Comparison of ENCODE assay signal across 1 cellular context in genomic region chr12:7189398-7190267, GRCh38.
A peak's percentile ranks its signal among the peaks of the same experiment; 100 is the strongest.
TF ChIP-seq lines count a peak whose summit lies in the region.

TSS of gene PEX5 (plus strand) at chr12:7189686. CDS start at chr12:7190378, 692 bp downstream.

TF ChIP-seq in HepG2, 621 proteins besides CTCF, POLR2A, EP300 and RAD21 (continued from another document and continues in another):
- TF ChIP-seq KDM6A (CRISPR knock-in tag; IDR thresholded peaks at IDR 0.05; ENCODE audit: low read depth) = no peak
- TF ChIP-seq NFE2L2 (IDR thresholded peaks at IDR 0.05; ENCODE audit: low read length) = no peak
- TF ChIP-seq ZNF570 (CRISPR knock-in tag; IDR thresholded peaks at IDR 0.05; ENCODE audit: borderline replicate concordance) = no peak
- no peak for TF ChIP-seq CENPX (CRISPR knock-in tag; IDR thresholded peaks at IDR 0.05)
- no peak for TF ChIP-seq REPIN1 (CRISPR knock-in tag; IDR thresholded peaks at IDR 0.05; ENCODE audit: borderline replicate concordance, low read depth)
- no peak for TF ChIP-seq ZSCAN22 (CRISPR knock-in tag; IDR thresholded peaks at IDR 0.05)
- TF ChIP-seq NBN (conservative IDR thresholded peaks at IDR 0.05) = no peak
- no peak for TF ChIP-seq ZNF362 (CRISPR knock-in tag; IDR thresholded peaks at IDR 0.05; ENCODE audit: borderline replicate concordance)
- no peak for TF ChIP-seq ZNF432 (CRISPR knock-in tag; IDR thresholded peaks at IDR 0.05; ENCODE audit: borderline replicate concordance)
- 0 out of 2 replicates have a peak, but pooled peaks have one; percentile 38 for TF ChIP-seq ZNF772 (CRISPR knock-in tag; IDR thresholded peaks at IDR 0.05)
- no peak for TF ChIP-seq ESRRA (CRISPR knock-in tag; IDR thresholded peaks at IDR 0.05; ENCODE audit: low read depth)
- TF ChIP-seq NFRKB (IDR thresholded peaks at IDR 0.05) = no peak
- TF ChIP-seq SMARCC2 (IDR thresholded peaks at IDR 0.05) = no peak
- TF ChIP-seq ETS1 (CRISPR knock-in tag; IDR thresholded peaks at IDR 0.05) = no peak
- no peak for TF ChIP-seq ZBTB34 (CRISPR knock-in tag; IDR thresholded peaks at IDR 0.05)
- TF ChIP-seq ZNF75D (CRISPR knock-in tag; IDR thresholded peaks at IDR 0.05; ENCODE audit: borderline replicate concordance) = no peak
- 0 out of 2 replicates have a peak, but pooled peaks have one; percentile 26 for TF ChIP-seq ZNF646 (CRISPR knock-in tag; IDR thresholded peaks at IDR 0.05)
- TF ChIP-seq KLF9 (CRISPR knock-in tag; IDR thresholded peaks at IDR 0.05; ENCODE audit: low read depth) = no peak
- no peak for TF ChIP-seq ZNF615 (CRISPR knock-in tag; IDR thresholded peaks at IDR 0.05; ENCODE audit: borderline replicate concordance)
- TF ChIP-seq E2F5 (CRISPR knock-in tag; conservative IDR thresholded peaks at IDR 0.05) = no peak
- TF ChIP-seq ATF7-NPFF (CRISPR knock-in tag; IDR thresholded peaks at IDR 0.05; ENCODE audit: low read depth) = no peak
- no peak for TF ChIP-seq SKIL (CRISPR knock-in tag; IDR thresholded peaks at IDR 0.05; ENCODE audit: borderline replicate concordance)
- no peak; the same call in 1 of the 2 replicates for TF ChIP-seq ZNF205 (CRISPR knock-in tag; IDR thresholded peaks at IDR 0.05)
- no peak for TF ChIP-seq NKX3-1 (CRISPR knock-in tag; IDR thresholded peaks at IDR 0.05)
- TF ChIP-seq ARID5B (CRISPR knock-in tag; IDR thresholded peaks at IDR 0.05) = no peak
- TF ChIP-seq SRSF9 (IDR thresholded peaks at IDR 0.05; ENCODE audit: borderline replicate concordance, insufficient read depth, low read depth, low read length, poor library complexity, severe bottlenecking) = no peak
- no peak for TF ChIP-seq TBX3 (IDR thresholded peaks at IDR 0.05; ENCODE audit: borderline replicate concordance)
- TF ChIP-seq JUNB (CRISPR knock-in tag; IDR thresholded peaks at IDR 0.05; ENCODE audit: borderline replicate concordance) = no peak
- 0 out of 2 replicates have a peak, but pooled peaks have one; percentile 9 for TF ChIP-seq MXD3 (CRISPR knock-in tag; IDR thresholded peaks at IDR 0.05)
- no peak for TF ChIP-seq TP53 (CRISPR knock-in tag; conservative IDR thresholded peaks at IDR 0.05)
- no peak for TF ChIP-seq ZKSCAN1 (IDR thresholded peaks at IDR 0.05; ENCODE audit: low read length)
- peak; percentile 56; the same call in 1 of the 2 replicates for TF ChIP-seq HBP1 (CRISPR knock-in tag; IDR thresholded peaks at IDR 0.05; ENCODE audit: low read depth)
- no peak for TF ChIP-seq HMG20A (CRISPR knock-in tag; IDR thresholded peaks at IDR 0.05; ENCODE audit: borderline replicate concordance)
- peak; percentile 12; the same call in 1 of the 2 replicates for TF ChIP-seq CREM (IDR thresholded peaks at IDR 0.05)
- no peak for TF ChIP-seq CREM (CRISPR knock-in tag; IDR thresholded peaks at IDR 0.05)
- TF ChIP-seq ZNF296 (CRISPR knock-in tag; conservative IDR thresholded peaks at IDR 0.05) = no peak
- TF ChIP-seq CSRNP2 (CRISPR knock-in tag; conservative IDR thresholded peaks at IDR 0.05; ENCODE audit: low read depth) = no peak
- no peak; the same call in 1 of the 2 replicates for TF ChIP-seq NAIF1 (CRISPR knock-in tag; IDR thresholded peaks at IDR 0.05; ENCODE audit: borderline replicate concordance)
- TF ChIP-seq PPARG (CRISPR knock-in tag; conservative IDR thresholded peaks at IDR 0.05) = 0 out of 2 replicates have a peak, but pooled peaks have one; percentile 12
- no peak for TF ChIP-seq ZNF629 (CRISPR knock-in tag; conservative IDR thresholded peaks at IDR 0.05)
- TF ChIP-seq REXO4 (CRISPR knock-in tag; IDR thresholded peaks at IDR 0.05; ENCODE audit: borderline replicate concordance) = no peak
- no peak for TF ChIP-seq KAT7 (CRISPR knock-in tag; IDR thresholded peaks at IDR 0.05; ENCODE audit: borderline replicate concordance)
